In the genomic region with DNA sequence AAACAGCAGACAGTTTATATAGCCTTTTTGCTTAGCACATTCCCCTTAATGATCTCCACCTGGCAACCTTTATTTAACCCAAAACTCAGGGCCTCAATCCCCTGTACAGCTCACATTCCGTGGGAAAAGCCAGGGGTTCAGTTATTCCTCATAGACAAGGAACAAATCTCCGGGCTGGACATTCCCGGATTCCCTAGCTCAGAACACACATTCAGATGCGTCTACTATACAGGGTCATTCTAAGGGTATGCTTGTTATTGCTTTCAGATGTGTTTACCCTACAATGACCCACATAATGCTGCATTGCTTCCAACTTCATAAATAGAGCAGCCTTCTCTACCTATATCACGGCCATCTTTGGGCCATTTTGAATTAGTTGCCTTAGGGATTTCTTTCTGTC, we compare ENCODE assay signal across 1 cellular context.
TF ChIP-seq lines count a peak whose summit lies in the region.

No MANE protein-coding gene starts in this region.

TF ChIP-seq in IMR-90, 13 proteins besides CTCF, POLR2A, EP300 and RAD21 (continued from another document):
- TF ChIP-seq, protein P1, sequence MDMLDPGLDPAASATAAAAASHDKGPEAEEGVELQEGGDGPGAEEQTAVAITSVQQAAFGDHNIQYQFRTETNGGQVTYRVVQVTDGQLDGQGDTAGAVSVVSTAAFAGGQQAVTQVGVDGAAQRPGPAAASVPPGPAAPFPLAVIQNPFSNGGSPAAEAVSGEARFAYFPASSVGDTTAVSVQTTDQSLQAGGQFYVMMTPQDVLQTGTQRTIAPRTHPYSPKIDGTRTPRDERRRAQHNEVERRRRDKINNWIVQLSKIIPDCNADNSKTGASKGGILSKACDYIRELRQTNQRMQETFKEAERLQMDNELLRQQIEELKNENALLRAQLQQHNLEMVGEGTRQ (IDR thresholded peaks at IDR 0.05; ENCODE audit: low read depth, low read length) = no peak
- TF ChIP-seq SMC3 (IDR thresholded peaks at IDR 0.05; ENCODE audit: low read depth, low read length) = no peak
- no peak for TF ChIP-seq FOS (IDR thresholded peaks at IDR 0.05; ENCODE audit: low read depth, low read length)
- TF ChIP-seq CHD1 (IDR thresholded peaks at IDR 0.05; ENCODE audit: low read depth, low read length) = no peak
